Comparison of ENCODE assay signal across 1 cellular context in genomic region chr22:38109391-38110000, GRCh38.
TF ChIP-seq lines count a peak whose summit lies in the region.

No MANE protein-coding gene starts in this region.

TF ChIP-seq in K562, 482 proteins besides CTCF, POLR2A, EP300 and RAD21:
- TF ChIP-seq ARNT (IDR thresholded peaks at IDR 0.05) (no peak), ESRRA (IDR thresholded peaks at IDR 0.05; ENCODE audit: borderline replicate concordance, low read depth) (peak; percentile 46; the same call in 1 of the 2 replicates), MTA2 (IDR thresholded peaks at IDR 0.05; ENCODE audit: low read depth) (no peak), ZBTB33 (CRISPR knock-in tag; IDR thresholded peaks at IDR 0.05) (peak; percentile 59; the same call in 1 of the 2 replicates), SRSF3 (IDR thresholded peaks at IDR 0.05; ENCODE audit: insufficient read depth, low read length) (no peak), HINFP (tag; conservative IDR thresholded peaks at IDR 0.05; ENCODE audit: low read depth) (no peak), ZFX (CRISPR knock-in tag; IDR thresholded peaks at IDR 0.05) (0 out of 2 replicates have a peak, but pooled peaks have one; percentile 22)
